Comparison of ENCODE assay signal across 8 cellular contexts in genomic region chr6:32413427-32414047, GRCh38.
DNase-seq lines count a peak whose midpoint lies in the region; ATAC-seq, FAIRE-seq and TF ChIP-seq lines count a peak whose summit lies in the region.

No MANE protein-coding gene starts in this region.

- no peaks in the 10 kb centered on the region for H3K79me2 ChIP-seq in ACC112 (ENCODE audit: control insufficient read depth, insufficient read depth, low read length, unreplicated experiment)

- FAIRE-seq in GM18507 (lab: Jason Lieb, UNC): peak; percentile 95

- peak overlapping the region; percentile 61 for H2AFZ ChIP-seq in ACC112 (ENCODE audit: low read length, unreplicated experiment)

- H3K36me3 ChIP-seq in ACC112 (ENCODE audit: insufficient read depth, low read length) (no peaks in the 10 kb centered on the region), WERI-Rb-1 (no peaks in the 10 kb centered on the region)

- no peak for ATAC-seq in GM18861 (IDR thresholded peaks at IDR 0.05; ENCODE audit: unreplicated experiment)

- peak; percentile 100 for TF ChIP-seq CTCF in WERI-Rb-1 (IDR thresholded peaks at IDR 0.05; ENCODE audit: low read depth, low read length)

- DNase-seq in GM18507 (ENCODE audit: extremely low spot score, insufficient read length, low read depth) (no peak), NCI-H2107 (lab: John Stamatoyannopoulos, UW) (peak; percentile 2), WERI-Rb-1 (peak; percentile 89), brain pericyte (ENCODE audit: low read depth, low spot score) (peak; percentile 27), iPS-NIHi7 (ENCODE audit: extremely low spot score) (peak; percentile 86)
- DNase-seq in stimulated activated CD4-positive, alpha-beta T cell treated with anti-CD3 and anti-CD28 coated beads, Interleukin-12 subunit alpha, Interleukin-12 subunit beta, amount 100 ng/mL, for 48 hours (ENCODE audit: low read depth in 2 of 3, low spot score in 1 of 3): peak; percentile 72 to 79 (median 79)

- no peaks in the 10 kb centered on the region for H3K4me1 ChIP-seq in ACC112 (ENCODE audit: control insufficient read depth, insufficient read depth, low read length, unreplicated experiment)

- H3K27ac ChIP-seq in ACC112 (ENCODE audit: low read depth, low read length) (no peak overlapping the region), WERI-Rb-1 (no peak overlapping the region)

- H3K27me3 ChIP-seq in ACC112 (ENCODE audit: insufficient read depth, low read length) (peaks cover 70% of the 10 kb centered on the region), WERI-Rb-1 (ENCODE audit: insufficient read depth, low read depth, severe bottlenecking) (peaks cover 82% of the 10 kb centered on the region)

- no peak overlapping the region; the same call in 1 of the 2 replicates for H3K4me3 ChIP-seq in ACC112 (ENCODE audit: low read depth, low read length)
- no peak overlapping the region for H3K4me3 ChIP-seq in WERI-Rb-1 (ENCODE audit: low read depth, low read length)

- H3K9me3 ChIP-seq in WERI-Rb-1 (ENCODE audit: severe bottlenecking): no peaks in the 10 kb centered on the region
